In the genomic region with DNA sequence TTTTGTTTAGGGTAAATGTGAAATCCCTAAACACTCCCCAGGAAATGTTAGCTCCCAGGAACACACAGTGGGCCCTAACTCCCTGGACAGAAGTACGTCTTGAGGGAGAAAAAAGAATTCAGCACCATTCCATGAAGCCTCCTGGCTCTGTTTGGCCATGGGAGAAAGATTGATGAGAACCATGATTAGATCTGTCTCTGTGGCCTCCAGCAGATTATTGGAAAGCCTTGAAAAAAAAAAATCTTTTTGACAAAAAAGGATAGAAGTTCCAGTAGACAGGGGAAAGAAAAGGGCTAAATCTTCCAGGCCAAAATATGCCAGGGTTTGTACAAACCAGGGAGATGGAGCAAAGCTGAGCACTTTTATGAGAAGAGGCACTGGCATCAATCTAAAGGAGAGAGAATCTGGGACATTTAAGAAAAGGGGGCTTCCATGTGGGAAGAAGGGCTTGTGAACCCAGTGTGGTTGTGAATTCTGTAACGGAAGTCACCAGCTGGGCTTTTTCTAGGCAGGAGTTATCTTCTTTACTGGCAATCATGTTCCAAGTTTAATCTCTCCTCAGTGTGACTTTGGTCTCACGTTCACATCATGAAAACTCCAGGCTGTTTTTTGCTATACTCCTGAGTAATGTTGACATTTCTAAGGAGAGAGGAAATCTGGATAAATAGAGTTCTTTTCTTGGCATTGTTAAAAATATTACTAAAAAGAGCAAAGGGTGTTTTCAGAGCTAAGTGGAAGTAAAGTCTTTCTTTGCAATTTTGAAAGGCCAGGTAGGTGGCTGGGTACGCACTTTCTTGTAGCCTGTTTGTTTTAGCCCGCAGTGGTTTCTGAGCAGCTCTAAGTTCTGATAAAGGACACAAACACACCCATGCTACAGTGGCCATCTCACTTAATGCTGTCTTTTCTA, we compare ENCODE assay signal across 9 cellular contexts.
DNase-seq lines count a peak whose midpoint lies in the region; ATAC-seq and TF ChIP-seq lines count a peak whose summit lies in the region.
"Had no signal": no experiment of that assay in that cellular context is flagged by ENCODE, and none has a peak within 500 bp of the region (broad histone marks: within the 10 kb centered on the region; RNA-seq: fewer than 3 reads in every experiment).

No MANE protein-coding gene starts in this region.

- TF ChIP-seq CTCF in coronary artery (IDR thresholded peaks at IDR 0.05), result no peak
- no peak for TF ChIP-seq CTCF in lower lobe of right lung (IDR thresholded peaks at IDR 0.05)

- ATAC-seq in lower lobe of right lung (no peak), HG03025 (IDR thresholded peaks at IDR 0.05; ENCODE audit: low FRiP score, unreplicated experiment) (no peak), GM18517 (IDR thresholded peaks at IDR 0.05; ENCODE audit: unreplicated experiment) (no peak)

- peak overlapping the region; percentile 60 to 62 for H3K9ac ChIP-seq in stomach smooth muscle (ENCODE audit: low read length in 2 of 2)

- H3K27me3 ChIP-seq in lower lobe of right lung (ENCODE audit: low read depth) (no peaks in the 10 kb centered on the region), stomach smooth muscle (ENCODE audit: control insufficient read depth in 1 of 2, insufficient read depth in 2 of 2, low read length in 2 of 2) (no peaks in the 10 kb centered on the region)

- no peaks in the 10 kb centered on the region for H3K36me3 ChIP-seq in lower lobe of right lung
- no peaks in the 10 kb centered on the region for H3K36me3 ChIP-seq in stomach smooth muscle (ENCODE audit: control insufficient read depth in 2 of 2, insufficient read depth in 2 of 2, low read length in 2 of 2)

- peak overlapping the region; percentile 88 to 90 for H3K27ac ChIP-seq in coronary artery
- H3K27ac ChIP-seq in lower lobe of right lung, result peak overlapping the region; percentile 68
- peak overlapping the region; percentile 95 for H3K27ac ChIP-seq in stomach smooth muscle (ENCODE audit: low read length)

- peak; percentile 23 for DNase-seq in OCI-M1 (lab: John Stamatoyannopoulos, UW)
- DNase-seq in coronary artery (ENCODE audit: low spot score), result no peak
- DNase-seq in lower lobe of right lung, result no peak
- DNase-seq in AG08396 (ENCODE audit: low spot score), result no peak
- DNase-seq in posterior vena cava (ENCODE audit: low spot score), result no peak
- DNase-seq: substantia nigra had no signal

- intact Hi-C loops in lower lobe of right lung (cut with DNase I), result loop anchor here (10.0 kb wide), 2 partner anchors 302 to 548 kb away; partner anchors contain the start of gene ZFP36L1
- intact Hi-C loops in posterior vena cava (cut with DNase I), result loop anchor here (5.0 to 10.0 kb wide), 5 partner anchors 102 to 568 kb away; partner anchors contain the start of gene ZFP36L1 (in 1 of the 2)

- H3K9me3 ChIP-seq in lower lobe of right lung, result no peaks in the 10 kb centered on the region
- no peaks in the 10 kb centered on the region for H3K9me3 ChIP-seq in stomach smooth muscle (ENCODE audit: control insufficient read depth in 2 of 2, low read length in 2 of 2)

- H3K4me1 ChIP-seq in lower lobe of right lung (peaks cover 70% of the 10 kb centered on the region), stomach smooth muscle (ENCODE audit: control insufficient read depth, insufficient read depth, low read length) (peaks cover 57% of the 10 kb centered on the region)

- H3K4me3 ChIP-seq in coronary artery (no peak overlapping the region), lower lobe of right lung (no peak overlapping the region), stomach smooth muscle (ENCODE audit: low read length in 2 of 2) (no peak overlapping the region)
